9 cellular contexts compared by ENCODE assay signal in the genomic region with DNA sequence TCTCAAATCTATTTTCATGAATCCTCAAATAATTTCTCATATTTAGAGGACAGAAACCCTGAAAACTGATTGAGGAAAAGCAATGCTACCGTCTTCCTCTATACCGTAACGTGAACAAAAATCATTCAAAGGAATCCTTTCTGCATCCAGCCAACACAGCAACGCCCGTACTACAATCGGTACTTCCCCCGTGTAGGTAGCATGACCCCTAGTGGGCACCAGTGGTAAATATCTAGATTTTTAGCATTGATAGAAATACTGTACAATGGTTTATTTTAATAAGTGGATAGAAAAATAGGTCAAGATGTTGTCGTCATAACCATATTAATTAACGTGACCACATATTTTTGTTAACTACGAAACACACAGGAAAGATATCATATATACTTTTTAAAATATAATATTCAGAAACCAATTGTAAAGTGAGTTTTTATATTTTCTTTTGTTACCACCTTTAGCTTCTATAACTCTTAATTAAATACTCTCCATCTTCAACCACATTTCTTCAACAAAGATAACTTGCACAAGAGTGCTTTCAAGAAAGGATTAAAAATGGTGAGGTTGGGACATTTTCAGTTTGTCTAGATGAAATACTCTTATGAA.
DNase-seq lines count a peak whose midpoint lies in the region; ATAC-seq, FAIRE-seq and TF ChIP-seq lines count a peak whose summit lies in the region.
"Had no signal": no experiment of that assay in that cellular context is flagged by ENCODE, and none has a peak within 500 bp of the region (broad histone marks: within the 10 kb centered on the region; RNA-seq: fewer than 3 reads in every experiment).

No MANE protein-coding gene starts in this region.

- CTCF ChIA-PET in K562 (lab: Yijun Ruan, JAX; ENCODE audit: low intra/inter-chr PET ratio) = interaction anchor here (0.6 to 0.7 kb wide), 2 partner anchors 658 to 960 kb away, joined by 3 read pairs; no protein-coding TSS in a partner anchor

- H3K36me3 ChIP-seq in K562 (ENCODE audit: control insufficient read depth, insufficient read depth, low read length) (no peaks in the 10 kb centered on the region), transverse colon (no peaks in the 10 kb centered on the region)

- TF ChIP-seq EP300 in K562 (IDR thresholded peaks at IDR 0.05; ENCODE audit: low read length) (no peak), transverse colon (IDR thresholded peaks at IDR 0.05; ENCODE audit: low read depth) (no peak)

- in situ Hi-C loops in K562 (cut with MboI) (no loop called here), transverse colon (cut with MboI; ENCODE audit: low pct_ligation_motif_present in 1 of 4, low pct_unique_long_range_greater_than_20kb in 1 of 4, low sequenced_read_pairs in 3 of 4) (no loop called here)

- no peaks in the 10 kb centered on the region for H3K4me1 ChIP-seq in K562 (replicated peaks in 1 of 2; ENCODE audit: control insufficient read depth in 2 of 2, insufficient read depth in 2 of 2, low read length in 2 of 2)
- H3K4me1 ChIP-seq in transverse colon = no peaks in the 10 kb centered on the region

- no peaks in the 10 kb centered on the region for H3K79me2 ChIP-seq in K562 (ENCODE audit: control insufficient read depth, insufficient read depth, low read length)

- DNase-seq in DMS 273 (lab: John Stamatoyannopoulos, UW; ENCODE audit: unreplicated experiment) (peak; percentile 78), NCI-H69 (lab: John Stamatoyannopoulos, UW) (peak; percentile 82), K562 (ENCODE audit: extremely low read depth in 1 of 4, low spot score in 3 of 4) (peak; percentile 58 to 64 (median 61)), kidney glomerular epithelial cell (lab: John Stamatoyannopoulos, UW) (peak; percentile 35), transverse colon (peak; percentile 16)
- DNase-seq in stimulated activated naive CD4-positive, alpha-beta T cell (lab: John Stamatoyannopoulos, UW) = no peak

- no peaks in the 10 kb centered on the region for H3K9me1 ChIP-seq in K562 (ENCODE audit: control insufficient read depth, insufficient read depth, low read length)

- TF ChIP-seq CTCF in K562 (IDR thresholded peaks at IDR 0.05 in 2 of 3, conservative IDR thresholded peaks at IDR 0.05 in 1 of 3; ENCODE audit: insufficient read depth in 2 of 3, low read depth in 1 of 3, low read length in 3 of 3) (peak; percentile 67 to 91 (median 84)), transverse colon (IDR thresholded peaks at IDR 0.05) (peak; percentile 67 to 74 (median 67))

- TF ChIP-seq POLR2A in K562 (conservative IDR thresholded peaks at IDR 0.05) = no peak
- no peak for TF ChIP-seq POLR2A in transverse colon (IDR thresholded peaks at IDR 0.05)

- no peak overlapping the region for H3K9ac ChIP-seq in K562 (ENCODE audit: insufficient read depth in 1 of 2, low read depth in 2 of 2, low read length in 2 of 2)

- H3K27me3 ChIP-seq in K562 (ENCODE audit: control insufficient read depth in 2 of 2, insufficient read depth in 2 of 2, low read length in 2 of 2) = no peaks in the 10 kb centered on the region
- no peaks in the 10 kb centered on the region for H3K27me3 ChIP-seq in transverse colon

- H3K9me3 ChIP-seq in K562 (replicated peaks; ENCODE audit: control insufficient read depth, insufficient read depth, low read depth, low read length) (no peaks in the 10 kb centered on the region), transverse colon (peaks cover 4 to 9% of the 10 kb centered on the region in 2 donors)

- BruUV-seq in K562 (replicated peaks; lab: Mats Ljungman, UMichigan) = no TSS peak

- H3K4me3 ChIP-seq in K562 (no peak overlapping the region), transverse colon (no peak overlapping the region)
- H3K4me3 ChIP-seq: skin epidermis had no signal

- under 1% methylated on average over 10 of the region's 10 CpGs for WGBS in K562 (ENCODE audit: insufficient coverage, low coverage, missing lambda C conversion rate)
- WGBS in transverse colon (ENCODE audit: low coverage in 1 of 2), 2 donors = 10 to 11% methylated on average over 10 of the region's 10 CpGs

- POLR2A ChIA-PET in K562 (lab: Yijun Ruan, JAX) = no interaction called here

- no peak overlapping the region for H3K4me2 ChIP-seq in K562 (ENCODE audit: insufficient read depth, low read length)

- H3K27ac ChIP-seq in K562 (ENCODE audit: extremely low read depth, low read depth, low read length) (no peak overlapping the region), transverse colon (no peak overlapping the region)
- H3K27ac ChIP-seq: skin epidermis had no signal

- intact Hi-C loops in K562 (cut with micrococcal nuclease) (loop anchor here (5.0 to 10.0 kb wide), 4 partner anchors 61 to 1351 kb away; no protein-coding TSS in a partner anchor), transverse colon (cut with DNase I; ENCODE audit: low total_unique reads) (no loop called here)

- TF ChIP-seq RAD21 in K562 (CRISPR knock-in tag; conservative IDR thresholded peaks at IDR 0.05 in 1 of 2, IDR thresholded peaks at IDR 0.05 in 1 of 2) = peak; percentile 62 to 76

- peak; percentile 89 for ATAC-seq in GM18909 (IDR thresholded peaks at IDR 0.05; ENCODE audit: poor library complexity, unreplicated experiment)
- peak; percentile 78 for ATAC-seq in HG03095 (IDR thresholded peaks at IDR 0.05; ENCODE audit: unreplicated experiment)
- peak; percentile 90 for ATAC-seq in K562

- peak; percentile 86 for FAIRE-seq in K562 (lab: Jason Lieb, UNC)

- H4K20me1 ChIP-seq in K562 (replicated peaks; ENCODE audit: control insufficient read depth, insufficient read depth, low read length) = no peaks in the 10 kb centered on the region

- no peak overlapping the region for H2AFZ ChIP-seq in K562 (ENCODE audit: low read depth, low read length)

TF ChIP-seq in K562, 482 proteins besides CTCF, POLR2A, EP300 and RAD21 (continues in another document):
- TF ChIP-seq KLF16 (IDR thresholded peaks at IDR 0.05) = 0 out of 2 replicates have a peak, but pooled peaks have one; percentile 26
- peak; percentile 75 for TF ChIP-seq SMC3 (conservative IDR thresholded peaks at IDR 0.05; ENCODE audit: insufficient read depth, low read depth, low read length)
- TF ChIP-seq, protein P1, sequence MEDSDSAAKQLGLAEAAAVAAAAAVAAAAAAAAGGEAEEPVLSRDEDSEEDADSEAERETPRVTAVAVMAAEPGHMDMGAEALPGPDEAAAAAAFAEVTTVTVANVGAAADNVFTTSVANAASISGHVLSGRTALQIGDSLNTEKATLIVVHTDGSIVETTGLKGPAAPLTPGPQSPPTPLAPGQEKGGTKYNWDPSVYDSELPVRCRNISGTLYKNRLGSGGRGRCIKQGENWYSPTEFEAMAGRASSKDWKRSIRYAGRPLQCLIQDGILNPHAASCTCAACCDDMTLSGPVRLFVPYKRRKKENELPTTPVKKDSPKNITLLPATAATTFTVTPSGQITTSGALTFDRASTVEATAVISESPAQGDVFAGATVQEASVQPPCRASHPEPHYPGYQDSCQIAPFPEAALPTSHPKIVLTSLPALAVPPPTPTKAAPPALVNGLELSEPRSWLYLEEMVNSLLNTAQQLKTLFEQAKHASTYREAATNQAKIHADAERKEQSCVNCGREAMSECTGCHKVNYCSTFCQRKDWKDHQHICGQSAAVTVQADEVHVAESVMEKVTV (CRISPR knock-in tag; IDR thresholded peaks at IDR 0.05) = peak; percentile 12; the same call in 1 of the 2 replicates
- TF ChIP-seq CREBBP (IDR thresholded peaks at IDR 0.05; ENCODE audit: low read depth, low read length) = no peak
- no peak for TF ChIP-seq HMG20B (CRISPR knock-in tag; IDR thresholded peaks at IDR 0.05)
- TF ChIP-seq ZNF134 (CRISPR knock-in tag; conservative IDR thresholded peaks at IDR 0.05) = no peak
- TF ChIP-seq, protein P2, sequence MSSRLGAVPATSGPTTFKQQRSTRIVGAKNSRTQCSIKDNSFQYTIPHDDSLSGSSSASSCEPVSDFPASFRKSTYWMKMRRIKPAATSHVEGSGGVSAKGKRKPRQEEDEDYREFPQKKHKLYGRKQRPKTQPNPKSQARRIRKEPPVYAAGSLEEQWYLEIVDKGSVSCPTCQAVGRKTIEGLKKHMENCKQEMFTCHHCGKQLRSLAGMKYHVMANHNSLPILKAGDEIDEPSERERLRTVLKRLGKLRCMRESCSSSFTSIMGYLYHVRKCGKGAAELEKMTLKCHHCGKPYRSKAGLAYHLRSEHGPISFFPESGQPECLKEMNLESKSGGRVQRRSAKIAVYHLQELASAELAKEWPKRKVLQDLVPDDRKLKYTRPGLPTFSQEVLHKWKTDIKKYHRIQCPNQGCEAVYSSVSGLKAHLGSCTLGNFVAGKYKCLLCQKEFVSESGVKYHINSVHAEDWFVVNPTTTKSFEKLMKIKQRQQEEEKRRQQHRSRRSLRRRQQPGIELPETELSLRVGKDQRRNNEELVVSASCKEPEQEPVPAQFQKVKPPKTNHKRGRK (tag; IDR thresholded peaks at IDR 0.05) = 0 out of 2 replicates have a peak, but pooled peaks have one; percentile 55
- TF ChIP-seq, protein P3, sequence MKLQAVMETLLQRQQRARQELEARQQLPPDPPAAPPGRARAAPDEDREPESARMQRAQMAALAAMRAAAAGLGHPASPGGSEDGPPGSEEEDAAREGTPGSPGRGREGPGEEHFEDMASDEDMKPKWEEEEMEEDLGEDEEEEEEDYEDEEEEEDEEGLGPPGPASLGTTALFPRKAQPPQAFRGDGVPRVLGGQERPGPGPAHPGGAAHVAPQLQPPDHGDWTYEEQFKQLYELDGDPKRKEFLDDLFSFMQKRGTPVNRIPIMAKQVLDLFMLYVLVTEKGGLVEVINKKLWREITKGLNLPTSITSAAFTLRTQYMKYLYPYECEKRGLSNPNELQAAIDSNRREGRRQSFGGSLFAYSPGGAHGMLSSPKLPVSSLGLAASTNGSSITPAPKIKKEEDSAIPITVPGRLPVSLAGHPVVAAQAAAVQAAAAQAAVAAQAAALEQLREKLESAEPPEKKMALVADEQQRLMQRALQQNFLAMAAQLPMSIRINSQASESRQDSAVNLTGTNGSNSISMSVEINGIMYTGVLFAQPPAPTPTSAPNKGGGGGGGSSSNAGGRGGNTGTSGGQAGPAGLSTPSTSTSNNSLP (IDR thresholded peaks at IDR 0.05; ENCODE audit: borderline replicate concordance, low read depth, low read length) = peak; percentile 60; the same call in 1 of the 2 replicates
- TF ChIP-seq TAL1 (IDR thresholded peaks at IDR 0.05) = no peak
- no peak for TF ChIP-seq CAMTA2 (CRISPR knock-in tag; conservative IDR thresholded peaks at IDR 0.05)
- TF ChIP-seq RCOR1 (IDR thresholded peaks at IDR 0.05; ENCODE audit: borderline replicate concordance in 1 of 2, low read depth in 2 of 2, low read length in 2 of 2) = 0 out of 4 replicates have a peak, but pooled peaks of 1 of the 2 experiments have one; percentile 14
- TF ChIP-seq CBX5 (IDR thresholded peaks at IDR 0.05; ENCODE audit: borderline replicate concordance, low read depth) = 0 out of 2 replicates have a peak, but pooled peaks have one; percentile 31
- TF ChIP-seq TRIM28 (IDR thresholded peaks at IDR 0.05) = 0 out of 2 replicates have a peak, but pooled peaks have one; percentile 36

Comparison
In these comparisons a context has a peak if more than half of its experiments do, and no peak if none do; other contexts are left out.
1. DNase-seq: peak in DMS 273 (single experiment), NCI-H69 (single experiment), K562 (4 of 4), kidney glomerular epithelial cell (single experiment) and transverse colon (single experiment); none in stimulated activated naive CD4-positive, alpha-beta T cell (0 of 6).
2. Peak in every context shown above with its lines, with median percentiles within 50 percentile points of each other: ATAC-seq.